Comparison of ENCODE assay signal across 7 cellular contexts in the genomic region with DNA sequence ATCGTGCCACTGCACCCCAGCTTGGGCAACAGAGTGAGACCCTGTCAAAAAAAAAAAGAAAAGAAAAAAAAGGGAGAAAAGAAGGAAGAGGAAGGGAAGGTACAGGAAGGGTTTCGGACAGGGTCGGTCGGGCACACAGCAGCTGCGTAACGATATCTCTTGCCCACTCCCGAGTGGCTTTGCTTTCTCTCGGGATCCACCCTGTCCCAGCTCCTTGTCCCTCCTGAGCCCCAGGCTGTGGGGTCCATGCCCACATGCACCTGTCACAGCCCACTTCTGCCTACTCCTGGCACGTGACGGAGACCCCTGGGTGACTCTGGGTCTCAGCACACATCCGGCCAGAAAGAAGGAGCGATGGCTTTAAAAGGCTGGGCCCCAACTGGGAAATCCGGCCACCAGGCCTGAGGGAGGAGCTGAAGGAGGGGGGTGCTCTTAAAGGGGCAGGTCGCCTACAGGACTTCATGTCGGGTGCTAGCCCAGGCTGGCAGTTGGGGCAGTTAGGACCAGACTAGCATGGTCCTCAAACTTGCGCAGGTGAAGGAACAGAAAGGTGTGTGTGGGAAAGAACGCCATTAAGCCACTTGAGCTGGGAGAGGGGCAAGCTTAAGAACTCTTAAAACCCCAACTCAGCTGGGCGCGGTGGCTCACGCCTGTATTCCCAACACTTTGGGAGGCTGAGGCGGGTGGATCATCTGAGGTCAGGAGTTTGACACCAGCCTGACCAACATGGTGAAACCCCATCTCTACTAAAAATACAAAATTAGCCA. TPM values are rescaled to one million over a fixed set of nuclear protein-coding genes. Genes with fewer than 3 reads are reported as not detected.
DNase-seq lines count a peak whose midpoint lies in the region; ATAC-seq, FAIRE-seq and TF ChIP-seq lines count a peak whose summit lies in the region.

Gene GHDC (minus strand): TSS at position 362 of the 767 bp plus-strand sequence. CDS start 913 bp downstream, outside the sequence.

- H3K4me3 Mint-ChIP-seq in activated B cell treated with CpG ODN at 0.5 μM for 24 hours = peak within 1 kb of the TSS; percentile 98
- H3K4me3 Mint-ChIP-seq in central memory CD8-positive, alpha-beta T cell = peak within 1 kb of the TSS; percentile 99

- H3K36me3 ChIP-seq in kidney (ENCODE audit: control insufficient read depth in 1 of 2, insufficient read depth in 2 of 2, low read length in 2 of 2) = no peaks in the 10 kb centered on the region

- H3K4me3 ChIP-seq in kidney (ENCODE audit: low read length in 2 of 2) = peak within 1 kb of the TSS; percentile 89 to 94

- CTCF ChIA-PET in activated B cell treated with CpG ODN at 0.5 μM for 24 hours (lab: Charles Lee) = interaction anchor here (0.7 to 1.6 kb wide), 3 partner anchors 10 to 119 kb away, joined by 3 to 10 read pairs (median 8); partner anchors contain the start of gene KCNH4

- POLR2A ChIA-PET in activated B cell treated with CpG ODN at 0.5 μM for 24 hours (lab: Charles Lee) = interaction anchor here (0.5 to 2.6 kb wide), 21 partner anchors 13 to 1944 kb away, joined by 3 to 38 read pairs (median 5); partner anchors contain the start of genes DNAJC7, EIF1, KCNH4 and NKIRAS2

- no peak for TF ChIP-seq CTCF in activated B cell treated with CpG ODN at 0.5 μM for 24 hours (IDR thresholded peaks at IDR 0.05)
- peak; percentile 28 for TF ChIP-seq CTCF in kidney (IDR thresholded peaks at IDR 0.05; ENCODE audit: borderline replicate concordance, extremely low read depth, insufficient read depth)

- H3K9me3 ChIP-seq in kidney (ENCODE audit: control insufficient read depth in 1 of 2, low read length in 2 of 2) = no peaks in the 10 kb centered on the region

- ATAC-seq in GM18517 (IDR thresholded peaks at IDR 0.05; ENCODE audit: unreplicated experiment) = peak; percentile 65
- peak; percentile 65 for ATAC-seq in HG03039 (IDR thresholded peaks at IDR 0.05; ENCODE audit: unreplicated experiment)
- peak; percentile 90 for ATAC-seq in activated B cell treated with CpG ODN at 0.5 μM for 24 hours (ENCODE audit: low read depth)
- peak; percentile 97 for ATAC-seq in central memory CD8-positive, alpha-beta T cell (replicated peaks; ENCODE audit: extremely low read depth, poor library complexity, severe bottlenecking)

- peak within 1 kb of the TSS; percentile 66 to 94 for H3K9ac ChIP-seq in kidney (ENCODE audit: low read length in 2 of 2)

- intact Hi-C loops in activated B cell treated with CpG ODN at 0.5 μM for 24 hours (cut with micrococcal nuclease) = loop anchor here (1.0 kb wide), 2 partner anchors 10 to 39 kb away; no protein-coding TSS in a partner anchor
- intact Hi-C loops in kidney (cut with DNase I) = no loop called here

- peak within 1 kb of the TSS; percentile 96 for H3K27ac Mint-ChIP-seq in activated B cell treated with CpG ODN at 0.5 μM for 24 hours
- peak within 1 kb of the TSS; percentile 97 for H3K27ac Mint-ChIP-seq in central memory CD8-positive, alpha-beta T cell (ENCODE audit: low read depth)

- H3K36me3 Mint-ChIP-seq in activated B cell treated with CpG ODN at 0.5 μM for 24 hours (ENCODE audit: low read depth) = peaks cover 12% of the 10 kb centered on the region
- H3K36me3 Mint-ChIP-seq in central memory CD8-positive, alpha-beta T cell (ENCODE audit: insufficient read depth) = peaks cover 12% of the 10 kb centered on the region

- no peak for FAIRE-seq in kidney (lab: Jason Lieb, UNC)

- DNase-seq in NCI-H226 = peak; percentile 63
- DNase-seq in activated B cell treated with CpG ODN at 0.5 μM for 24 hours = peak; percentile 74
- DNase-seq in central memory CD8-positive, alpha-beta T cell (ENCODE audit: low spot score in 2 of 2) = peak; percentile 51 to 58
- peak; percentile 92 for DNase-seq in kidney
- peak; percentile 56 to 57 for DNase-seq in stimulated activated CD4-positive, alpha-beta T cell treated with anti-CD3 and anti-CD28 coated beads, Interleukin-15, amount 100 ng/mL, for 1 hour (ENCODE audit: low read depth in 1 of 2, low spot score in 1 of 2)

- H3K4me1 Mint-ChIP-seq in activated B cell treated with CpG ODN at 0.5 μM for 24 hours = peaks cover 34% of the 10 kb centered on the region
- H3K4me1 Mint-ChIP-seq in central memory CD8-positive, alpha-beta T cell = peaks cover 28% of the 10 kb centered on the region

- peaks cover 10 to 13% of the 10 kb centered on the region in 2 donors for H3K4me1 ChIP-seq in kidney (ENCODE audit: control insufficient read depth in 1 of 2, insufficient read depth in 1 of 2, low read depth in 1 of 2, low read length in 2 of 2)

- H3K9me3 Mint-ChIP-seq in activated B cell treated with CpG ODN at 0.5 μM for 24 hours = no peaks in the 10 kb centered on the region
- H3K9me3 Mint-ChIP-seq in central memory CD8-positive, alpha-beta T cell = no peaks in the 10 kb centered on the region

- no peaks in the 10 kb centered on the region for H3K27me3 Mint-ChIP-seq in activated B cell treated with CpG ODN at 0.5 μM for 24 hours
- no peaks in the 10 kb centered on the region for H3K27me3 Mint-ChIP-seq in central memory CD8-positive, alpha-beta T cell

- H3K27ac ChIP-seq in kidney (ENCODE audit: low read depth in 2 of 2, low read length in 2 of 2) = peak within 1 kb of the TSS; percentile 69 to 81

RNA-seq across cellular contexts. Expression of gene GHDC, which starts in this region (rescaled TPM):
- total RNA-seq in activated B cell treated with CpG ODN at 0.5 μM for 24 hours (26.5 and 29.1 TPM in 2 replicates), kidney (41.2 TPM)
- 37.0 TPM for polyA plus RNA-seq in kidney (ENCODE audit: insufficient read depth, low read depth, low replicate concordance)

Comparison
In these comparisons a context has a peak if more than half of its experiments do, and no peak if none do; other contexts are left out.
1. Peak in every context shown above with its lines: DNase-seq, ATAC-seq, H3K4me3 ChIP-seq and H3K27ac ChIP-seq.